In the genomic region with DNA sequence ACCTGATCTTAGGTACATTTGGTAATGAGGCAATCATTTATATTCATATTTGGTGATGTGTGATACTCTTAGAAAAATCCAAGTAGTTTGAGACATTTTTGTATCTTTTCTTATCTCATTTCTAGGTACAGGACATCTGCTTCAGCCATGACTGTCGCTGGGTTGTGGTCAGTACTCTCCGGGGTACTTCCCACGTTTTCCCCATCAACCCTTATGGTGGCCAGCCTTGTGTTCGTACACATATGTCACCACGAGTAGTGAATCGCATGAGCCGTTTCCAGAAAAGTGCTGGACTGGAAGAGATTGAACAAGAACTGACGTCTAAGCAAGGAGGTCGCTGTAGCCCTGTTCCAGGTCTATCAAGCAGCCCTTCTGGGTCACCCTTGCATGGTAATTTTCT, we compare ENCODE assay signal across 1 cellular context.
A peak's percentile ranks its signal among the peaks of the same experiment; 100 is the strongest.
TF ChIP-seq lines count a peak whose summit lies in the region.

No MANE protein-coding gene starts in this region.

TF ChIP-seq in K562, 482 proteins besides CTCF, POLR2A, EP300 and RAD21 (continued from another document):
- TF ChIP-seq AFF1 (IDR thresholded peaks at IDR 0.05; ENCODE audit: low read depth in 1 of 2, partially characterized antibody in 2 of 2) (no peak), GABPB1 (CRISPR knock-in tag; IDR thresholded peaks at IDR 0.05) (no peak), NBN (IDR thresholded peaks at IDR 0.05; ENCODE audit: low read depth) (no peak), FOSL1 (tag; conservative IDR thresholded peaks at IDR 0.05) (no peak; the same call in 1 of the 2 replicates), ZNF639 (CRISPR knock-in tag; conservative IDR thresholded peaks at IDR 0.05 in 1 of 2, IDR thresholded peaks at IDR 0.05 in 1 of 2) (0 out of 4 replicates have a peak, but pooled peaks of 1 of the 2 experiments have one; percentile 39), SAP30 (IDR thresholded peaks at IDR 0.05; ENCODE audit: borderline replicate concordance, insufficient read depth, low read depth, low read length, poor library complexity, severe bottlenecking) (no peak)
